ENCODE assay signal across 1 cellular context in genomic region chr2:189579585-189579984, GRCh38.
TF ChIP-seq lines count a peak whose summit lies in the region.

No MANE protein-coding gene starts in this region.

TF ChIP-seq in K562, 482 proteins besides CTCF, POLR2A, EP300 and RAD21 (continued from another document):
- TF ChIP-seq HMBOX1 (IDR thresholded peaks at IDR 0.05): 0 out of 2 replicates have a peak, but pooled peaks have one; percentile 57
- peak; percentile 91 for TF ChIP-seq CEBPG (CRISPR knock-in tag; IDR thresholded peaks at IDR 0.05)
- TF ChIP-seq CEBPG (tag; conservative IDR thresholded peaks at IDR 0.05 in 1 of 2, IDR thresholded peaks at IDR 0.05 in 1 of 2): peak; percentile 95 to 99
- no peak for TF ChIP-seq FOXJ2 (tag; IDR thresholded peaks at IDR 0.05)
- TF ChIP-seq ELF4 (CRISPR knock-in tag; IDR thresholded peaks at IDR 0.05): no peak
- 0 out of 2 replicates have a peak, but pooled peaks have one; percentile 3 for TF ChIP-seq GABPB1 (CRISPR knock-in tag; IDR thresholded peaks at IDR 0.05)
- no peak for TF ChIP-seq POLR2B (IDR thresholded peaks at IDR 0.05; ENCODE audit: low read depth, partially characterized antibody)
- TF ChIP-seq ZFP1 (CRISPR knock-in tag; IDR thresholded peaks at IDR 0.05): peak; percentile 58
- TF ChIP-seq ZNF511 (CRISPR knock-in tag; IDR thresholded peaks at IDR 0.05): no peak
- TF ChIP-seq, protein P1, sequence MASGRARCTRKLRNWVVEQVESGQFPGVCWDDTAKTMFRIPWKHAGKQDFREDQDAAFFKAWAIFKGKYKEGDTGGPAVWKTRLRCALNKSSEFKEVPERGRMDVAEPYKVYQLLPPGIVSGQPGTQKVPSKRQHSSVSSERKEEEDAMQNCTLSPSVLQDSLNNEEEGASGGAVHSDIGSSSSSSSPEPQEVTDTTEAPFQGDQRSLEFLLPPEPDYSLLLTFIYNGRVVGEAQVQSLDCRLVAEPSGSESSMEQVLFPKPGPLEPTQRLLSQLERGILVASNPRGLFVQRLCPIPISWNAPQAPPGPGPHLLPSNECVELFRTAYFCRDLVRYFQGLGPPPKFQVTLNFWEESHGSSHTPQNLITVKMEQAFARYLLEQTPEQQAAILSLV (tag; IDR thresholded peaks at IDR 0.05): peak; percentile 75
- TF ChIP-seq ZNF609 (CRISPR knock-in tag; IDR thresholded peaks at IDR 0.05; ENCODE audit: borderline replicate concordance): no peak
- no peak for TF ChIP-seq SREBF1 (IDR thresholded peaks at IDR 0.05; ENCODE audit: borderline replicate concordance, low read depth, low read length)
- TF ChIP-seq, protein P2, sequence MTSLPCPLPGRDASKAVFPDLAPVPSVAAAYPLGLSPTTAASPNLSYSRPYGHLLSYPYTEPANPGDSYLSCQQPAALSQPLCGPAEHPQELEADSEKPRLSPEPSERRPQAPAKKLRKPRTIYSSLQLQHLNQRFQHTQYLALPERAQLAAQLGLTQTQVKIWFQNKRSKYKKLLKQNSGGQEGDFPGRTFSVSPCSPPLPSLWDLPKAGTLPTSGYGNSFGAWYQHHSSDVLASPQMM (CRISPR knock-in tag; IDR thresholded peaks at IDR 0.05): no peak
- TF ChIP-seq DPF2 (IDR thresholded peaks at IDR 0.05): peak; percentile 11; the same call in 1 of the 2 replicates
- no peak for TF ChIP-seq HOXB6 (CRISPR knock-in tag; IDR thresholded peaks at IDR 0.05; ENCODE audit: borderline replicate concordance)
- no peak for TF ChIP-seq ZNF699 (CRISPR knock-in tag; IDR thresholded peaks at IDR 0.05; ENCODE audit: insufficient replicate concordance)
- no peak for TF ChIP-seq HDAC3 (IDR thresholded peaks at IDR 0.05; ENCODE audit: borderline replicate concordance, partially characterized antibody)
- TF ChIP-seq CEBPB (tag; IDR thresholded peaks at IDR 0.05): peak; percentile 99
- no peak for TF ChIP-seq CTBP1 (IDR thresholded peaks at IDR 0.05; ENCODE audit: borderline replicate concordance)
- TF ChIP-seq ATF3 (IDR thresholded peaks at IDR 0.05): peak; percentile 41; the same call in 1 of the 2 replicates
- no peak for TF ChIP-seq ATF3 (CRISPR knock-in tag; conservative IDR thresholded peaks at IDR 0.05)
- TF ChIP-seq FOS (IDR thresholded peaks at IDR 0.05; ENCODE audit: extremely low read depth, insufficient read length): no peak
- no peak for TF ChIP-seq BACH1 (tag; IDR thresholded peaks at IDR 0.05)
- TF ChIP-seq, protein P3, sequence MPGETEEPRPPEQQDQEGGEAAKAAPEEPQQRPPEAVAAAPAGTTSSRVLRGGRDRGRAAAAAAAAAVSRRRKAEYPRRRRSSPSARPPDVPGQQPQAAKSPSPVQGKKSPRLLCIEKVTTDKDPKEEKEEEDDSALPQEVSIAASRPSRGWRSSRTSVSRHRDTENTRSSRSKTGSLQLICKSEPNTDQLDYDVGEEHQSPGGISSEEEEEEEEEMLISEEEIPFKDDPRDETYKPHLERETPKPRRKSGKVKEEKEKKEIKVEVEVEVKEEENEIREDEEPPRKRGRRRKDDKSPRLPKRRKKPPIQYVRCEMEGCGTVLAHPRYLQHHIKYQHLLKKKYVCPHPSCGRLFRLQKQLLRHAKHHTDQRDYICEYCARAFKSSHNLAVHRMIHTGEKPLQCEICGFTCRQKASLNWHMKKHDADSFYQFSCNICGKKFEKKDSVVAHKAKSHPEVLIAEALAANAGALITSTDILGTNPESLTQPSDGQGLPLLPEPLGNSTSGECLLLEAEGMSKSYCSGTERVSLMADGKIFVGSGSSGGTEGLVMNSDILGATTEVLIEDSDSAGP (CRISPR knock-in tag; IDR thresholded peaks at IDR 0.05): no peak
- no peak for TF ChIP-seq PHF20 (IDR thresholded peaks at IDR 0.05; ENCODE audit: partially characterized antibody)
- TF ChIP-seq ATF1 (CRISPR knock-in tag; IDR thresholded peaks at IDR 0.05): no peak
- no peak for TF ChIP-seq ATF1 (tag; IDR thresholded peaks at IDR 0.05)
- TF ChIP-seq YBX1 (IDR thresholded peaks at IDR 0.05): no peak
- TF ChIP-seq E2F6 (IDR thresholded peaks at IDR 0.05; ENCODE audit: borderline replicate concordance in 1 of 2, extremely low read depth in 1 of 2, insufficient read depth in 1 of 2, insufficient read length in 1 of 2, low read depth in 1 of 2, low read length in 1 of 2, poor library complexity in 1 of 2, severe bottlenecking in 1 of 2): no peak
- no peak for TF ChIP-seq NFIC (IDR thresholded peaks at IDR 0.05)
- TF ChIP-seq NR1H2 (CRISPR knock-in tag; IDR thresholded peaks at IDR 0.05): no peak
- TF ChIP-seq MAZ (CRISPR knock-in tag; conservative IDR thresholded peaks at IDR 0.05 in 1 of 2, IDR thresholded peaks at IDR 0.05 in 1 of 2): no peak
- TF ChIP-seq DACH1 (IDR thresholded peaks at IDR 0.05; ENCODE audit: partially characterized antibody): peak; percentile 14
- TF ChIP-seq SMAD4 (CRISPR knock-in tag; conservative IDR thresholded peaks at IDR 0.05): no peak
